2 cellular contexts compared by ENCODE assay signal in genomic region chr18:48888681-48889080, GRCh38.
TF ChIP-seq lines count a peak whose summit lies in the region.

No MANE protein-coding gene starts in this region.

TF ChIP-seq in IMR-90, 13 proteins besides CTCF, POLR2A, EP300 and RAD21:
- no peak for TF ChIP-seq NFE2L2 (IDR thresholded peaks at IDR 0.05; ENCODE audit: low read depth, low read length)
- no peak for TF ChIP-seq CHD1 (IDR thresholded peaks at IDR 0.05; ENCODE audit: low read depth, low read length)
- no peak for TF ChIP-seq BHLHE40 (IDR thresholded peaks at IDR 0.05; ENCODE audit: low read depth, low read length)
- TF ChIP-seq SMC3 (IDR thresholded peaks at IDR 0.05; ENCODE audit: low read depth, low read length), result no peak
- TF ChIP-seq, protein P1, sequence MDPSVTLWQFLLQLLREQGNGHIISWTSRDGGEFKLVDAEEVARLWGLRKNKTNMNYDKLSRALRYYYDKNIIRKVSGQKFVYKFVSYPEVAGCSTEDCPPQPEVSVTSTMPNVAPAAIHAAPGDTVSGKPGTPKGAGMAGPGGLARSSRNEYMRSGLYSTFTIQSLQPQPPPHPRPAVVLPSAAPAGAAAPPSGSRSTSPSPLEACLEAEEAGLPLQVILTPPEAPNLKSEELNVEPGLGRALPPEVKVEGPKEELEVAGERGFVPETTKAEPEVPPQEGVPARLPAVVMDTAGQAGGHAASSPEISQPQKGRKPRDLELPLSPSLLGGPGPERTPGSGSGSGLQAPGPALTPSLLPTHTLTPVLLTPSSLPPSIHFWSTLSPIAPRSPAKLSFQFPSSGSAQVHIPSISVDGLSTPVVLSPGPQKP (IDR thresholded peaks at IDR 0.05; ENCODE audit: borderline replicate concordance, low read depth, low read length), result no peak
- no peak for TF ChIP-seq MAFK (IDR thresholded peaks at IDR 0.05; ENCODE audit: low read depth, low read length)
- no peak for TF ChIP-seq USF2 (IDR thresholded peaks at IDR 0.05; ENCODE audit: low read depth, low read length)

TF ChIP-seq in H1, 55 proteins besides CTCF, POLR2A, EP300 and RAD21:
- TF ChIP-seq SP1 (IDR thresholded peaks at IDR 0.05; ENCODE audit: low read depth, low read length), result no peak
- no peak for TF ChIP-seq KDM4A (IDR thresholded peaks at IDR 0.05; ENCODE audit: low read depth, low read length, severe bottlenecking)
- no peak for TF ChIP-seq KDM5A (IDR thresholded peaks at IDR 0.05; ENCODE audit: low read length)
- no peak for TF ChIP-seq SP4 (IDR thresholded peaks at IDR 0.05; ENCODE audit: low read length)
- TF ChIP-seq BACH1 (IDR thresholded peaks at IDR 0.05; ENCODE audit: low read length), result no peak
- TF ChIP-seq SAP30 (IDR thresholded peaks at IDR 0.05; ENCODE audit: insufficient read depth, insufficient replicate concordance, low read length), result no peak
- no peak for TF ChIP-seq TEAD4 (IDR thresholded peaks at IDR 0.05; ENCODE audit: low read depth, low read length)
- TF ChIP-seq E2F6 (IDR thresholded peaks at IDR 0.05), result no peak
- TF ChIP-seq, protein P2, sequence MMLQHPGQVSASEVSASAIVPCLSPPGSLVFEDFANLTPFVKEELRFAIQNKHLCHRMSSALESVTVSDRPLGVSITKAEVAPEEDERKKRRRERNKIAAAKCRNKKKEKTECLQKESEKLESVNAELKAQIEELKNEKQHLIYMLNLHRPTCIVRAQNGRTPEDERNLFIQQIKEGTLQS (IDR thresholded peaks at IDR 0.05; ENCODE audit: insufficient read depth, low read depth, low read length), result no peak
- TF ChIP-seq MAX (IDR thresholded peaks at IDR 0.05), result no peak
- TF ChIP-seq FOSL1 (IDR thresholded peaks at IDR 0.05; ENCODE audit: insufficient read depth, low read depth, low read length), result no peak
- no peak for TF ChIP-seq BCL11A (IDR thresholded peaks at IDR 0.05; ENCODE audit: low read depth in 2 of 2, low read length in 2 of 2)
- TF ChIP-seq, protein P3, sequence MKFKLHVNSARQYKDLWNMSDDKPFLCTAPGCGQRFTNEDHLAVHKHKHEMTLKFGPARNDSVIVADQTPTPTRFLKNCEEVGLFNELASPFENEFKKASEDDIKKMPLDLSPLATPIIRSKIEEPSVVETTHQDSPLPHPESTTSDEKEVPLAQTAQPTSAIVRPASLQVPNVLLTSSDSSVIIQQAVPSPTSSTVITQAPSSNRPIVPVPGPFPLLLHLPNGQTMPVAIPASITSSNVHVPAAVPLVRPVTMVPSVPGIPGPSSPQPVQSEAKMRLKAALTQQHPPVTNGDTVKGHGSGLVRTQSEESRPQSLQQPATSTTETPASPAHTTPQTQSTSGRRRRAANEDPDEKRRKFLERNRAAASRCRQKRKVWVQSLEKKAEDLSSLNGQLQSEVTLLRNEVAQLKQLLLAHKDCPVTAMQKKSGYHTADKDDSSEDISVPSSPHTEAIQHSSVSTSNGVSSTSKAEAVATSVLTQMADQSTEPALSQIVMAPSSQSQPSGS (IDR thresholded peaks at IDR 0.05; ENCODE audit: low read length), result no peak
- TF ChIP-seq POU5F1 (IDR thresholded peaks at IDR 0.05; ENCODE audit: low read depth, low read length), result no peak
- no peak for TF ChIP-seq SIX5 (IDR thresholded peaks at IDR 0.05; ENCODE audit: low read depth, low read length)
